8 cellular contexts compared by ENCODE assay signal in the genomic region with DNA sequence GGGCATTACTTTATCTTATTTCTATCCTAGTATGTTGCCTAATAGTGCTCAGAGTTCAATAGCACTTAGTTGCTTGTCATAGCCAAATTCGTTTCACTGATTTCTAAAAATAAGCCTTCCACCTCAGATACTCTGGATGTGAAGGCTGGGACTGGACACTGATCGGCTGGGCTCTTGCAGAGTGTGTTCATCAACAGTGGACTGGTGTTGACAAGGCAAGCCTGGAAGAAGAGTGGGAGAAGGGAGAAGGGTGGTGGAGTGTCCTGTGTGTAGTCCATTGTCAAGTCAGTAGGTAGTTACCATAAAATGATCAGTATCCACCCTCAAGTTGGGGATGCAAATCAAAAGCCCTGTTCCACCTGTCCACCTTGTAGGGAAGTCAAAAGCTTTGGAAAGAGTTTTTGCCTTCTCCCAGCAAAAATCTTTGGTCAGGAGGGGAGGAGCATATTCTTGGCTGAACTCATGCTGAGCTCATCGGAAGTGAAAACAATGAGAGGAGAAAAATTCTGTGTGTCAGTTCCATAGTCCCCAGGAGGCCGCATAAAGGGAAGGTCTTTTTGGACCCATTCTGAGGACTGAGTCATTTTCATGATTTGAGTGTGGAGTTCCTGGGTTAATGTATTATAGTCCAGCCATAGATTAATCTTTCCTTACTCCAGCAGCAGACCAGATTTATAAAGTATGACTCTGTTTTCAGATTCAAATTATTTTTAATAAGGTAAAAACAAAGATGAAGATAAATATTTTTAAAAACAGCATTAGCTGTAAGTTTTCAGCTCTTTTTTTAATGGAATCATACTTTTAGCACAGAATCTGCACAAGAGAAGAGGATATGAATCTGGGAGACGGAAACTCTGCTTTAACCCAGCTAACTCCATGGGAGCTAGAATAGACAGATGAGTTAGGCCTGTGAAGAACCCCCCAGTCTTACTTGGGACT.
DNase-seq lines count a peak whose midpoint lies in the region; ATAC-seq, FAIRE-seq and TF ChIP-seq lines count a peak whose summit lies in the region.

No MANE protein-coding gene starts in this region.

- no peaks in the 10 kb centered on the region for H3K9me3 Mint-ChIP-seq in naive B cell

- WGBS in esophagus muscularis mucosa = 20% methylated on average over 5 of the region's 5 CpGs

- no peak for TF ChIP-seq POLR2A in esophagus muscularis mucosa (IDR thresholded peaks at IDR 0.05; ENCODE audit: low read depth)

- FAIRE-seq in RCC 7860 (lab: Jason Lieb, UNC) = peak; percentile 98

- H3K4me3 ChIP-seq in GM12865 (ENCODE audit: low read depth, low read length) = no peak overlapping the region
- H3K4me3 ChIP-seq in esophagus muscularis mucosa = no peak overlapping the region

- peaks cover 35 to 48% (median 45%) of the 10 kb centered on the region in 3 donors for H3K4me1 Mint-ChIP-seq in naive B cell

- H3K36me3 ChIP-seq in esophagus muscularis mucosa = peaks cover 16 to 35% (median 21%) of the 10 kb centered on the region in 4 donors

- peak overlapping the region; percentile 73 to 82 (median 80) for H3K27ac ChIP-seq in esophagus muscularis mucosa (replicated peaks in 1 of 4)

- DNase-seq in GM12865 (ENCODE audit: low read depth) (peak; percentile 47), RCC 7860 (ENCODE audit: low spot score) (peak; percentile 90), esophagus muscularis mucosa (ENCODE audit: extremely low spot score) (no peak), naive B cell (no peak), NCI-H1092 (lab: John Stamatoyannopoulos, UW) (no peak)
- no peak for DNase-seq in stimulated activated CD8-positive, alpha-beta memory T cell treated with anti-CD3 and anti-CD28 coated beads, Interleukin-4, amount 100 ng/mL, for 48 hours
- DNase-seq in NK-92 treated with Interleukin-12 subunit alpha and Interleukin-12 subunit beta, amount 100 ng/mL, for 24 hours (lab: John Stamatoyannopoulos, UW) = no peak

- peaks cover 15 to 21% of the 10 kb centered on the region in 2 donors for H3K36me3 Mint-ChIP-seq in naive B cell

- H3K27me3 Mint-ChIP-seq in naive B cell = no peaks in the 10 kb centered on the region

- ATAC-seq in naive B cell (ENCODE audit: low read depth in 2 of 2) (no peak), GM18907 (IDR thresholded peaks at IDR 0.05; ENCODE audit: unreplicated experiment) (no peak)

- H3K9me3 ChIP-seq in esophagus muscularis mucosa = no peaks in the 10 kb centered on the region

- H3K4me3 Mint-ChIP-seq in naive B cell = no peak overlapping the region

- TF ChIP-seq CTCF in GM12865 (IDR thresholded peaks at IDR 0.05; ENCODE audit: insufficient read depth, low read depth, low read length, missing control alignments) (no peak), esophagus muscularis mucosa (IDR thresholded peaks at IDR 0.05) (no peak)

- TF ChIP-seq EP300 in esophagus muscularis mucosa (IDR thresholded peaks at IDR 0.05) = no peak

- H3K27me3 ChIP-seq in esophagus muscularis mucosa = no peaks in the 10 kb centered on the region

- intact Hi-C loops in esophagus muscularis mucosa (cut with DNase I) = no loop called here

- peak overlapping the region in 5 of 6 donors; percentile 33 to 80 (median 46) for H3K27ac Mint-ChIP-seq in naive B cell

- peaks cover 67 to 99% (median 93%) of the 10 kb centered on the region in 4 donors for H3K4me1 ChIP-seq in esophagus muscularis mucosa

Comparison
In these comparisons a context has a peak if more than half of its experiments do, and no peak if none do; other contexts are left out.
1. DNase-seq: peak in GM12865 (single experiment) and RCC 7860 (single experiment); none in esophagus muscularis mucosa (single experiment), naive B cell (single experiment), NCI-H1092 (single experiment), stimulated activated CD8-positive, alpha-beta memory T cell treated with anti-CD3 and anti-CD28 coated beads, Interleukin-4, amount 100 ng/mL, for 48 hours (single experiment) and NK-92 treated with Interleukin-12 subunit alpha and Interleukin-12 subunit beta, amount 100 ng/mL, for 24 hours (single experiment).